1 cellular context compared by ENCODE assay signal in the genomic region with DNA sequence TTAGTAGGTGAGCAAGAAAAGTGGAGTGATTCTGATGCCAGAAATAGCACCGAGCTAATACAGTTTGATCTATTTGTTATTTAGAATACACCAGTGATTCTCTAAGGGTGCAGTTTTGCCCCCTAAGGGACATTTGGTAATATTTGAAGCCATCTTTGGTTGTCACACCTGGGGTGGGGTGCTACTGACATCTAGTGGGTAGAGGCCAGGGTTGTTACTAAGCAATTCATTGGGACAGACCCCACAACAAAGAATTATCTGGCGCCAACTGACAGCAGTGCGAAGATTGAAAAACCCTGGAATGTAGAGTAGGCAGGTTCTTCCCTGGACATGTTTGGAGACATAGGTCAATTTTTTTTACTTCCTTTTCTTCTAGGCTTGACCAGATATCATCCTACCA.
TF ChIP-seq lines count a peak whose summit lies in the region.

No MANE protein-coding gene starts in this region.

TF ChIP-seq in liver, 16 proteins besides CTCF, POLR2A, EP300 and RAD21 (continued from another document):
- TF ChIP-seq, protein P1, sequence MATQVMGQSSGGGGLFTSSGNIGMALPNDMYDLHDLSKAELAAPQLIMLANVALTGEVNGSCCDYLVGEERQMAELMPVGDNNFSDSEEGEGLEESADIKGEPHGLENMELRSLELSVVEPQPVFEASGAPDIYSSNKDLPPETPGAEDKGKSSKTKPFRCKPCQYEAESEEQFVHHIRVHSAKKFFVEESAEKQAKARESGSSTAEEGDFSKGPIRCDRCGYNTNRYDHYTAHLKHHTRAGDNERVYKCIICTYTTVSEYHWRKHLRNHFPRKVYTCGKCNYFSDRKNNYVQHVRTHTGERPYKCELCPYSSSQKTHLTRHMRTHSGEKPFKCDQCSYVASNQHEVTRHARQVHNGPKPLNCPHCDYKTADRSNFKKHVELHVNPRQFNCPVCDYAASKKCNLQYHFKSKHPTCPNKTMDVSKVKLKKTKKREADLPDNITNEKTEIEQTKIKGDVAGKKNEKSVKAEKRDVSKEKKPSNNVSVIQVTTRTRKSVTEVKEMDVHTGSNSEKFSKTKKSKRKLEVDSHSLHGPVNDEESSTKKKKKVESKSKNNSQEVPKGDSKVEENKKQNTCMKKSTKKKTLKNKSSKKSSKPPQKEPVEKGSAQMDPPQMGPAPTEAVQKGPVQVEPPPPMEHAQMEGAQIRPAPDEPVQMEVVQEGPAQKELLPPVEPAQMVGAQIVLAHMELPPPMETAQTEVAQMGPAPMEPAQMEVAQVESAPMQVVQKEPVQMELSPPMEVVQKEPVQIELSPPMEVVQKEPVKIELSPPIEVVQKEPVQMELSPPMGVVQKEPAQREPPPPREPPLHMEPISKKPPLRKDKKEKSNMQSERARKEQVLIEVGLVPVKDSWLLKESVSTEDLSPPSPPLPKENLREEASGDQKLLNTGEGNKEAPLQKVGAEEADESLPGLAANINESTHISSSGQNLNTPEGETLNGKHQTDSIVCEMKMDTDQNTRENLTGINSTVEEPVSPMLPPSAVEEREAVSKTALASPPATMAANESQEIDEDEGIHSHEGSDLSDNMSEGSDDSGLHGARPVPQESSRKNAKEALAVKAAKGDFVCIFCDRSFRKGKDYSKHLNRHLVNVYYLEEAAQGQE (IDR thresholded peaks at IDR 0.05) = no peak
- TF ChIP-seq JUND (IDR thresholded peaks at IDR 0.05) (no peak), FOXA2 (IDR thresholded peaks at IDR 0.05) (no peak), HNF4A (conservative IDR thresholded peaks at IDR 0.05) (no peak), HNF4G (IDR thresholded peaks at IDR 0.05) (no peak), SP1 (IDR thresholded peaks at IDR 0.05) (no peak), YY1 (IDR thresholded peaks at IDR 0.05) (no peak), GABPA (IDR thresholded peaks at IDR 0.05 in 1 of 2, conservative IDR thresholded peaks at IDR 0.05 in 1 of 2) (no peak)
- TF ChIP-seq, protein P2, sequence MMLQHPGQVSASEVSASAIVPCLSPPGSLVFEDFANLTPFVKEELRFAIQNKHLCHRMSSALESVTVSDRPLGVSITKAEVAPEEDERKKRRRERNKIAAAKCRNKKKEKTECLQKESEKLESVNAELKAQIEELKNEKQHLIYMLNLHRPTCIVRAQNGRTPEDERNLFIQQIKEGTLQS (IDR thresholded peaks at IDR 0.05) = no peak
- TF ChIP-seq, protein P3, sequence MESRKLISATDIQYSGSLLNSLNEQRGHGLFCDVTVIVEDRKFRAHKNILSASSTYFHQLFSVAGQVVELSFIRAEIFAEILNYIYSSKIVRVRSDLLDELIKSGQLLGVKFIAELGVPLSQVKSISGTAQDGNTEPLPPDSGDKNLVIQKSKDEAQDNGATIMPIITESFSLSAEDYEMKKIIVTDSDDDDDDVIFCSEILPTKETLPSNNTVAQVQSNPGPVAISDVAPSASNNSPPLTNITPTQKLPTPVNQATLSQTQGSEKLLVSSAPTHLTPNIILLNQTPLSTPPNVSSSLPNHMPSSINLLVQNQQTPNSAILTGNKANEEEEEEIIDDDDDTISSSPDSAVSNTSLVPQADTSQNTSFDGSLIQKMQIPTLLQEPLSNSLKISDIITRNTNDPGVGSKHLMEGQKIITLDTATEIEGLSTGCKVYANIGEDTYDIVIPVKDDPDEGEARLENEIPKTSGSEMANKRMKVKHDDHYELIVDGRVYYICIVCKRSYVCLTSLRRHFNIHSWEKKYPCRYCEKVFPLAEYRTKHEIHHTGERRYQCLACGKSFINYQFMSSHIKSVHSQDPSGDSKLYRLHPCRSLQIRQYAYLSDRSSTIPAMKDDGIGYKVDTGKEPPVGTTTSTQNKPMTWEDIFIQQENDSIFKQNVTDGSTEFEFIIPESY (IDR thresholded peaks at IDR 0.05) = no peak
TF ChIP-seq in liver: peak in this region for 0.
